In the genomic region with DNA sequence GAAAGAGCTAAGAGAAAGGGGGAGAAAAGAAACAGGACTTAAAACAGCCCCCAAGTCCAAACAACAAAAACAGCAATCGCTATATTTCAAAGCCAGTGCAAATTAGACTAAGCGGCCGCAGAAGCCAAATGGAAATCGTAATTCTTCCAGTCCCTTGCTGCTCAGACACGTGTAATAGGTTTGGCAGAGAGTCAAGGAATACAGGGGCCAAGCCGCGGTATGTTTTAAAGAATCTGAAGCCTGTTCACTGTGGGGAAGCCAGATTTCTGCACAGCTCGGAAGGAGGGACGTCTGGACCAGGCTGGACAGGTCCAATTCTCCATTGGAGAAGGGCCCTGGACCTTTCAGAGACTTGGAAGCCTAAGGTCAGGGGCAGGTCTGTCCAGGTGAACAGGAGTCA, we compare ENCODE assay signal across 17 cellular contexts.
DNase-seq lines count a peak whose midpoint lies in the region; ATAC-seq and TF ChIP-seq lines count a peak whose summit lies in the region.
"Had no signal": no experiment of that assay in that cellular context is flagged by ENCODE, and none has a peak within 500 bp of the region (broad histone marks: within the 10 kb centered on the region; RNA-seq: fewer than 3 reads in every experiment).

No MANE protein-coding gene starts in this region.

- TF ChIP-seq CTCF in A673 (conservative IDR thresholded peaks at IDR 0.05; ENCODE audit: low read depth, low read length) (no peak), astrocyte of the spinal cord (IDR thresholded peaks at IDR 0.05; ENCODE audit: low read depth, low read length) (no peak), transverse colon (IDR thresholded peaks at IDR 0.05) (no peak), WTC11 (IDR thresholded peaks at IDR 0.05) (no peak)

- H3K4ac ChIP-seq in mesenchymal stem cell (ENCODE audit: low read depth in 1 of 2, low read length in 2 of 2): no peak overlapping the region

- H4K91ac ChIP-seq in mesenchymal stem cell (ENCODE audit: low read length): no peak overlapping the region

- no peak overlapping the region for H3K4me3 Mint-ChIP-seq in WTC11
- H3K4me3 Mint-ChIP-seq: activated CD4-positive, alpha-beta T cell treated with anti-CD3 and anti-CD28 coated beads, Interleukin-2, amount 10 ng/mL, durations not matched to agents 7 days and 5 days had no signal

- H3K27me3 ChIP-seq in A673 (replicated peaks; ENCODE audit: insufficient read depth, low read depth, low read length, poor library complexity) (no peaks in the 10 kb centered on the region), mesenchymal stem cell (ENCODE audit: control insufficient read depth in 1 of 2, insufficient read depth in 1 of 2, low read length in 2 of 2) (no peaks in the 10 kb centered on the region), transverse colon (no peaks in the 10 kb centered on the region)
- H3K27me3 ChIP-seq: ascending aorta had no signal

- no peak overlapping the region for H3K27ac Mint-ChIP-seq in WTC11
- H3K27ac Mint-ChIP-seq: activated CD4-positive, alpha-beta T cell treated with anti-CD3 and anti-CD28 coated beads, Interleukin-2, amount 10 ng/mL, durations not matched to agents 7 days and 5 days had no signal

- peak; percentile 1 for DNase-seq in A673 (ENCODE audit: low spot score)
- peak; percentile 6 for DNase-seq in GM03348 (ENCODE audit: low spot score)
- DNase-seq in astrocyte of the spinal cord (ENCODE audit: low read depth, low spot score): peak; percentile 64
- DNase-seq in mesenchymal stem cell: peak; percentile 6
- DNase-seq in transverse colon: no peak
- DNase-seq in WTC11 (ENCODE audit: low spot score): no peak
- DNase-seq: activated CD4-positive, alpha-beta T cell treated with anti-CD3 and anti-CD28 coated beads, Interleukin-2, amount 10 ng/mL, durations not matched to agents 7 days and 5 days; activated gamma-delta T cell treated with Interleukin-2 at 50 U/mL for 16 hours; dermis blood vessel endothelial cell; erythroblast; IMR-90; occipital lobe; stimulated activated CD4-positive, alpha-beta T cell treated with anti-CD3 and anti-CD28 coated beads, Interleukin-2, amount 100 ng/mL, for 48 hours; substantia nigra had no signal

- H2AK5ac ChIP-seq in mesenchymal stem cell (ENCODE audit: low read length, severe bottlenecking): no peak overlapping the region

- no peak overlapping the region for H3K14ac ChIP-seq in mesenchymal stem cell (ENCODE audit: low read length in 2 of 2)

- H3K18ac ChIP-seq in mesenchymal stem cell (ENCODE audit: low read depth in 1 of 2, low read length in 2 of 2): no peak overlapping the region

- ATAC-seq in GM18519 (IDR thresholded peaks at IDR 0.05; ENCODE audit: low FRiP score, unreplicated experiment): no peak
- no peak for ATAC-seq in GM21723 (IDR thresholded peaks at IDR 0.05; ENCODE audit: unreplicated experiment)
- no peak for ATAC-seq in WTC11

- no peaks in the 10 kb centered on the region for H3K79me1 ChIP-seq in mesenchymal stem cell (replicated peaks; ENCODE audit: low read length, poor library complexity, severe bottlenecking)

- no peak overlapping the region for H2BK15ac ChIP-seq in mesenchymal stem cell (ENCODE audit: low read depth, poor library complexity, severe bottlenecking)

- POLR2A ChIA-PET in A673 (lab: Charles Lee; ENCODE audit: low non-redundant PET): no interaction called here
- POLR2A ChIA-PET in WTC11 (lab: Charles Lee): no interaction called here

- peaks cover 10% of the 10 kb centered on the region; the same call in 1 of the 2 replicates for H3K9me3 Mint-ChIP-seq in WTC11

- H3K27me3 Mint-ChIP-seq in WTC11 (ENCODE audit: low read depth): no peaks in the 10 kb centered on the region; the same call in 1 of the 2 replicates
- H3K27me3 Mint-ChIP-seq: activated CD4-positive, alpha-beta T cell treated with anti-CD3 and anti-CD28 coated beads, Interleukin-2, amount 10 ng/mL, durations not matched to agents 7 days and 5 days had no signal

- no peaks in the 10 kb centered on the region for H3K36me3 Mint-ChIP-seq in WTC11

- in situ Hi-C loops in astrocyte of the spinal cord (cut with HindIII; ENCODE audit: low sequenced_read_pairs): no loop called here
- in situ Hi-C loops in transverse colon (cut with MboI; ENCODE audit: low pct_ligation_motif_present in 1 of 4, low pct_unique_long_range_greater_than_20kb in 1 of 4, low sequenced_read_pairs in 3 of 4): no loop called here

- H2AFZ ChIP-seq in mesenchymal stem cell (ENCODE audit: low read depth, low read length): no peak overlapping the region

- TF ChIP-seq EP300 in transverse colon (IDR thresholded peaks at IDR 0.05; ENCODE audit: low read depth): no peak

- no peak overlapping the region for H3K4me2 ChIP-seq in mesenchymal stem cell (ENCODE audit: low read length, poor library complexity, severe bottlenecking)

- H2BK120ac ChIP-seq in mesenchymal stem cell (ENCODE audit: low read depth, low read length): no peak overlapping the region

- H3K36me3 ChIP-seq in A673 (ENCODE audit: insufficient read depth, low read length, poor library complexity, severe bottlenecking): no peaks in the 10 kb centered on the region
- H3K36me3 ChIP-seq in mesenchymal stem cell (ENCODE audit: control insufficient read depth in 1 of 2, insufficient read depth in 2 of 2, low read depth in 1 of 2, low read length in 2 of 2): no peaks in the 10 kb centered on the region
- H3K36me3 ChIP-seq in transverse colon: no peaks in the 10 kb centered on the region
- H3K36me3 ChIP-seq: ascending aorta had no signal

- CTCF ChIA-PET in A673 (lab: Charles Lee): no interaction called here
- CTCF ChIA-PET in WTC11 (lab: Charles Lee): no interaction called here

- 63% methylated on average over 9 of the region's 9 CpGs for WGBS in mesenchymal stem cell
- WGBS in transverse colon (ENCODE audit: low coverage in 1 of 2), 2 donors: 43 to 48% methylated on average over 7 to 9 of the region's 9 CpGs

- intact Hi-C loops in A673 (cut with micrococcal nuclease; ENCODE audit: unreplicated experiment) (no loop called here), transverse colon (cut with DNase I; ENCODE audit: low total_unique reads) (no loop called here)

- H3K9me3 ChIP-seq in A673 (ENCODE audit: low read depth, low read length, poor library complexity, severe bottlenecking): no peaks in the 10 kb centered on the region
- H3K9me3 ChIP-seq in mesenchymal stem cell (ENCODE audit: control insufficient read depth, low read length): no peaks in the 10 kb centered on the region
- no peaks in the 10 kb centered on the region for H3K9me3 ChIP-seq in transverse colon
- H3K9me3 ChIP-seq: ascending aorta had no signal

- no peak overlapping the region for H3K23ac ChIP-seq in mesenchymal stem cell (ENCODE audit: low read length in 2 of 2)

- no TSS peak for BruUV-seq in A673 (replicated peaks; lab: Mats Ljungman, UMichigan)

- H2BK12ac ChIP-seq in mesenchymal stem cell (ENCODE audit: low read length in 2 of 2): no peak overlapping the region

- no peak overlapping the region for H2BK5ac ChIP-seq in mesenchymal stem cell (ENCODE audit: low read depth, low read length, poor library complexity, severe bottlenecking)

- H3K4me1 ChIP-seq in A673 (ENCODE audit: insufficient read depth, low read length, poor library complexity, severe bottlenecking): no peaks in the 10 kb centered on the region
- no peaks in the 10 kb centered on the region for H3K4me1 ChIP-seq in mesenchymal stem cell (ENCODE audit: control insufficient read depth, insufficient read depth, low read depth, low read length)
- H3K4me1 ChIP-seq in transverse colon: peaks cover 0 to 5% (median 0%) of the 10 kb centered on the region in 4 donors
- H3K4me1 ChIP-seq: ascending aorta had no signal

- H3K27ac ChIP-seq in A673 (ENCODE audit: low read depth, low read length, poor library complexity, severe bottlenecking) (no peak overlapping the region), mesenchymal stem cell (ENCODE audit: low read length, poor library complexity, severe bottlenecking) (no peak overlapping the region), transverse colon (no peak overlapping the region)

- TF ChIP-seq POLR2A in transverse colon (IDR thresholded peaks at IDR 0.05): no peak

- H3K4me3 ChIP-seq in A673 (ENCODE audit: low read depth, low read length, poor library complexity, severe bottlenecking): no peak overlapping the region
- H3K4me3 ChIP-seq in astrocyte of the spinal cord (ENCODE audit: low read depth, low read length): no peak overlapping the region
- H3K4me3 ChIP-seq in mesenchymal stem cell (ENCODE audit: insufficient read depth in 1 of 2, low read depth in 1 of 2, low read length in 2 of 2): no peak overlapping the region
- no peak overlapping the region for H3K4me3 ChIP-seq in transverse colon
- H3K4me3 ChIP-seq: ascending aorta had no signal

- no peak overlapping the region for H3K9ac ChIP-seq in mesenchymal stem cell (ENCODE audit: low read length)

- no peak overlapping the region for H4K8ac ChIP-seq in mesenchymal stem cell (ENCODE audit: low read length)

- H3K4me1 Mint-ChIP-seq in WTC11: peaks cover 18% of the 10 kb centered on the region
- H3K4me1 Mint-ChIP-seq: activated CD4-positive, alpha-beta T cell treated with anti-CD3 and anti-CD28 coated beads, Interleukin-2, amount 10 ng/mL, durations not matched to agents 7 days and 5 days had no signal

TF ChIP-seq in WTC11, 78 proteins besides CTCF, POLR2A, EP300 and RAD21 (continues in another document):
- TF ChIP-seq ZNF396 (CRISPR knock-in tag; IDR thresholded peaks at IDR 0.05; ENCODE audit: borderline replicate concordance): no peak
- no peak for TF ChIP-seq FOXP1 (CRISPR knock-in tag; IDR thresholded peaks at IDR 0.05; ENCODE audit: borderline replicate concordance)
- TF ChIP-seq MLX (CRISPR knock-in tag; IDR thresholded peaks at IDR 0.05): no peak
- TF ChIP-seq E2F5 (CRISPR knock-in tag; IDR thresholded peaks at IDR 0.05): no peak
- TF ChIP-seq, protein P1, sequence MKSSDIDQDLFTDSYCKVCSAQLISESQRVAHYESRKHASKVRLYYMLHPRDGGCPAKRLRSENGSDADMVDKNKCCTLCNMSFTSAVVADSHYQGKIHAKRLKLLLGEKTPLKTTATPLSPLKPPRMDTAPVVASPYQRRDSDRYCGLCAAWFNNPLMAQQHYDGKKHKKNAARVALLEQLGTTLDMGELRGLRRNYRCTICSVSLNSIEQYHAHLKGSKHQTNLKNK (CRISPR knock-in tag; IDR thresholded peaks at IDR 0.05): no peak

Comparison
In these comparisons a context has a peak if more than half of its experiments do, and no peak if none do; other contexts are left out.
1. DNase-seq: peak in A673 (single experiment), GM03348 (single experiment), astrocyte of the spinal cord (single experiment) and mesenchymal stem cell (single experiment); none in transverse colon (single experiment) and WTC11 (single experiment).